ENCODE assay signal across 8 cellular contexts in genomic region chr20:56468317-56469076, GRCh38. TPM values are rescaled to one million over a fixed set of nuclear protein-coding genes. Genes with fewer than 3 reads are reported as not detected.
DNase-seq lines count a peak whose midpoint lies in the region; ATAC-seq and TF ChIP-seq lines count a peak whose summit lies in the region.

A gene with protein sequence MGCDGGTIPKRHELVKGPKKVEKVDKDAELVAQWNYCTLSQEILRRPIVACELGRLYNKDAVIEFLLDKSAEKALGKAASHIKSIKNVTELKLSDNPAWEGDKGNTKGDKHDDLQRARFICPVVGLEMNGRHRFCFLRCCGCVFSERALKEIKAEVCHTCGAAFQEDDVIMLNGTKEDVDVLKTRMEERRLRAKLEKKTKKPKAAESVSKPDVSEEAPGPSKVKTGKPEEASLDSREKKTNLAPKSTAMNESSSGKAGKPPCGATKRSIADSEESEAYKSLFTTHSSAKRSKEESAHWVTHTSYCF (plus strand): TSS chr20:56468627. CDS start chr20:56468698, 71 bp downstream.

- H3K4me1 ChIP-seq in breast epithelium (peaks cover 6 to 14% of the 10 kb centered on the region in 2 donors), iPS-20b (ENCODE audit: insufficient read depth, low read length) (peaks cover 9% of the 10 kb centered on the region)

- peaks cover 23% of the 10 kb centered on the region for H3K27me3 ChIP-seq in WERI-Rb-1 (ENCODE audit: insufficient read depth, low read depth, severe bottlenecking)
- no peaks in the 10 kb centered on the region for H3K27me3 ChIP-seq in breast epithelium
- H3K27me3 ChIP-seq in iPS-20b (ENCODE audit: insufficient read depth, low read length), result peaks cover 4% of the 10 kb centered on the region

- TF ChIP-seq CTCF in AG04449 (IDR thresholded peaks at IDR 0.05; ENCODE audit: insufficient read depth, low read length, missing control alignments) (no peak), WERI-Rb-1 (IDR thresholded peaks at IDR 0.05; ENCODE audit: low read depth, low read length) (no peak), breast epithelium (IDR thresholded peaks at IDR 0.05) (peak in 1 of 3 donors; percentile 11)

- H3K36me3 ChIP-seq in WERI-Rb-1 (peaks cover 8% of the 10 kb centered on the region), breast epithelium (no peaks in the 10 kb centered on the region), iPS-20b (ENCODE audit: insufficient read depth, low read depth, low read length) (peaks cover 8% of the 10 kb centered on the region; the same call in 1 of the 2 replicates)

- no peaks in the 10 kb centered on the region for H3K9me3 ChIP-seq in WERI-Rb-1 (ENCODE audit: severe bottlenecking)
- H3K9me3 ChIP-seq in breast epithelium, result no peaks in the 10 kb centered on the region
- H3K9me3 ChIP-seq in iPS-20b (ENCODE audit: insufficient read depth, low read depth, low read length), result no peaks in the 10 kb centered on the region; the same call in 1 of the 2 replicates

- H3K27ac ChIP-seq in WERI-Rb-1, result peak within 1 kb of the TSS; percentile 48
- peak within 1 kb of the TSS; percentile 88 for H3K27ac ChIP-seq in breast epithelium
- H3K27ac ChIP-seq in iPS-20b (ENCODE audit: low read length), result no peak within 1 kb of the TSS
- peak within 1 kb of the TSS; percentile 60 to 93 (median 87) for H3K27ac ChIP-seq in skin epidermis

- intact Hi-C loops in breast epithelium (cut with DNase I; ENCODE audit: low total_unique reads), result no loop called here

- peak; percentile 45 for DNase-seq in AG04449 (ENCODE audit: low read depth, low spot score)
- peak; percentile 96 for DNase-seq in NCI-H2227 (lab: John Stamatoyannopoulos, UW; ENCODE audit: unreplicated experiment)
- DNase-seq in WERI-Rb-1, result peak; percentile 89
- peak; percentile 87 to 90 for DNase-seq in breast epithelium (ENCODE audit: low spot score in 2 of 2)

- peak within 1 kb of the TSS; percentile 98 for H3K4me3 ChIP-seq in AG04449 (ENCODE audit: low read depth, low read length)
- H3K4me3 ChIP-seq in WERI-Rb-1 (ENCODE audit: low read depth, low read length), result peak within 1 kb of the TSS; percentile 99
- H3K4me3 ChIP-seq in breast epithelium, result peak within 1 kb of the TSS; percentile 69 to 84 (median 74)
- peak within 1 kb of the TSS; percentile 95 for H3K4me3 ChIP-seq in iPS-20b (ENCODE audit: low read length)
- H3K4me3 ChIP-seq in skin epidermis, result peak within 1 kb of the TSS; percentile 56 to 91 (median 84)

- CTCF ChIA-PET in AG04449 (lab: Yijun Ruan, JAX), result interaction anchor here (1.0 to 1.4 kb wide), 2 partner anchors 23 to 71 kb away, joined by 3 read pairs; no protein-coding TSS in a partner anchor

- peak within 1 kb of the TSS; percentile 89 for H3K9ac ChIP-seq in iPS-20b (ENCODE audit: low read depth, low read length)

- POLR2A ChIA-PET in AG04449 (lab: Yijun Ruan, JAX), result interaction anchor here (0.6 to 1.3 kb wide), 2 partner anchors 29 to 63 kb away, joined by 3 to 4 read pairs; no protein-coding TSS in a partner anchor

- peak; percentile 43 for TF ChIP-seq POLR2A in breast epithelium (IDR thresholded peaks at IDR 0.05)

- ATAC-seq in GM18873 (IDR thresholded peaks at IDR 0.05; ENCODE audit: low FRiP score, unreplicated experiment), result peak; percentile 98
- ATAC-seq in HG03135 (IDR thresholded peaks at IDR 0.05; ENCODE audit: unreplicated experiment), result peak; percentile 97

RNA-seq across cellular contexts. Expression of the gene that starts here (rescaled TPM):
- total RNA-seq in breast epithelium, result 10 to 100 TPM; 58.0 to 80.0 (median 66.3) TPM

Comparison
In these comparisons a context has a peak if more than half of its experiments do, and no peak if none do; other contexts are left out.
1. DNase-seq: peak in every context shown above with its lines; median percentile 96 in NCI-H2227; 89 in WERI-Rb-1; 88 in breast epithelium; 45 in AG04449.